8 cellular contexts compared by ENCODE assay signal in the genomic region with DNA sequence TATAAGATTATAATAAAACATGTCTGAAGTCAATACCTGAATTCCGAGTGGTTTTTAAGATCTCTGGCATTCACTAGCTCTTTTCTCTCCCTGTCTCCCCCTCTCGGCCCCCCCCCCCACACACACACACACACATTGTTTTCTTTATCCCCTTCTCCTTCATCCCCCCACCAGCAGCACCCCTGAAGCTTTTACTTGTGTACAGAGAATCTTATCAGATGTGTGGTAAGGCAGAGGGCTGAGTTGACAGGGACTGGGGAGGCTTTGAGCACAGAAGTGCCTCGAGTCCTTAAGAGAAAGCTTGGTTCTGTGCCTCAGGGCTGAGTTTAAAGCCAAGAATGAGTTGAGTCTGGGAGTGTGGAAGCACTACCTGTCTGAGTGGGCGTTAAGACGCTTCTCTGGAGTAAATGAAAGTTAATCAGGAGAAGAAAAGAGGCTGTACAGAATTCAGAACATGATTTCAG. TPM values are rescaled to one million over a fixed set of nuclear protein-coding genes. Genes with fewer than 3 reads are reported as not detected.
A peak's percentile ranks its signal among the peaks of the same experiment; 100 is the strongest.
DNase-seq lines count a peak whose midpoint lies in the region; ATAC-seq lines count a peak whose summit lies in the region.

No MANE protein-coding gene starts in this region.

- ATAC-seq in sciatic nerve: no peak

- no peak overlapping the region for H3K27ac ChIP-seq in iPS DF 6.9 (ENCODE audit: low read length)
- H3K27ac ChIP-seq in skeletal muscle tissue (ENCODE audit: low read depth, low read length): peak overlapping the region; percentile 49

- H3K27ac Mint-ChIP-seq in activated naive CD4-positive, alpha-beta T cell treated with anti-CD3 and anti-CD28 coated beads, Interleukin-2, amount 10 ng/mL, durations not matched to agents 7 days and 5 days: peak overlapping the region; percentile 87

- H3K36me3 Mint-ChIP-seq in activated naive CD4-positive, alpha-beta T cell treated with anti-CD3 and anti-CD28 coated beads, Interleukin-2, amount 10 ng/mL, durations not matched to agents 7 days and 5 days: peaks cover 23% of the 10 kb centered on the region

- H3K36me3 ChIP-seq in iPS DF 6.9 (ENCODE audit: control insufficient read depth, insufficient read depth, low read length) (no peaks in the 10 kb centered on the region), skeletal muscle tissue (ENCODE audit: control insufficient read depth in 3 of 3, insufficient read depth in 3 of 3, low read length in 3 of 3) (peaks cover 0 to 2% (median 0%) of the 10 kb centered on the region in 3 donors)

- no peaks in the 10 kb centered on the region for H3K9me3 ChIP-seq in iPS DF 6.9 (ENCODE audit: control insufficient read depth, insufficient read depth, low read length)
- no peaks in the 10 kb centered on the region for H3K9me3 ChIP-seq in skeletal muscle tissue (ENCODE audit: control insufficient read depth in 3 of 3, low read length in 3 of 3)

- peaks cover 15% of the 10 kb centered on the region for H3K27me3 Mint-ChIP-seq in activated naive CD4-positive, alpha-beta T cell treated with anti-CD3 and anti-CD28 coated beads, Interleukin-2, amount 10 ng/mL, durations not matched to agents 7 days and 5 days

- intact Hi-C loops in sciatic nerve (cut with DNase I): loop anchor here (10.0 kb wide), 2 partner anchors 60 to 1580 kb away; no protein-coding TSS in a partner anchor

- CTCF ChIA-PET in activated naive CD4-positive, alpha-beta T cell treated with anti-CD3 and anti-CD28 coated beads, Interleukin-2, amount 10 ng/mL, durations not matched to agents 7 days and 5 days (lab: Charles Lee): interaction anchor here (0.9 to 1.3 kb wide), 3 partner anchors 1115 to 1256 kb away, joined by 3 to 4 read pairs (median 3); no protein-coding TSS in a partner anchor

- no peaks in the 10 kb centered on the region for H3K9me3 Mint-ChIP-seq in activated naive CD4-positive, alpha-beta T cell treated with anti-CD3 and anti-CD28 coated beads, Interleukin-2, amount 10 ng/mL, durations not matched to agents 7 days and 5 days

- H3K4me1 Mint-ChIP-seq in activated naive CD4-positive, alpha-beta T cell treated with anti-CD3 and anti-CD28 coated beads, Interleukin-2, amount 10 ng/mL, durations not matched to agents 7 days and 5 days: peaks cover 43% of the 10 kb centered on the region

- peak; percentile 52 for DNase-seq in NCI-H1436 (lab: John Stamatoyannopoulos, UW)
- no peak for DNase-seq in NCI-H1436 treated with DMSO at 0.1 percent for 48 hours (lab: John Stamatoyannopoulos, UW)
- DNase-seq in NCI-H2171 treated with DMSO at 0.1 percent for 48 hours (lab: John Stamatoyannopoulos, UW): peak; percentile 84
- DNase-seq in activated naive CD4-positive, alpha-beta T cell treated with anti-CD3 and anti-CD28 coated beads, Interleukin-2, amount 10 ng/mL, durations not matched to agents 7 days and 5 days: peak; percentile 50
- no peak for DNase-seq in iPS DF 6.9 (ENCODE audit: low read depth, low spot score)
- DNase-seq in sciatic nerve (ENCODE audit: low spot score): no peak
- no peak for DNase-seq in germinal center (ENCODE audit: low spot score)

- H3K4me3 ChIP-seq in iPS DF 6.9 (ENCODE audit: low read length): peak overlapping the region; percentile 56; the same call in 1 of the 2 replicates
- H3K4me3 ChIP-seq in skeletal muscle tissue (ENCODE audit: low read length in 3 of 3): peak overlapping the region; percentile 55 to 66 (median 65)

- H3K9ac ChIP-seq in skeletal muscle tissue (ENCODE audit: low read depth in 1 of 3, low read length in 3 of 3): peak overlapping the region in 2 of 3 donors; percentile 68 to 72

- whole genome bisulfite sequencing in iPS DF 6.9 (ENCODE audit: insufficient coverage, insufficient read length): no CpG with 5 or more reads among the region's 5 CpGs

- peak overlapping the region; percentile 98 for H3K4me3 Mint-ChIP-seq in activated naive CD4-positive, alpha-beta T cell treated with anti-CD3 and anti-CD28 coated beads, Interleukin-2, amount 10 ng/mL, durations not matched to agents 7 days and 5 days

- H3K4me1 ChIP-seq in iPS DF 6.9 (ENCODE audit: control insufficient read depth, insufficient read depth, low read length) (peaks cover 4% of the 10 kb centered on the region; the same call in 1 of the 2 replicates), skeletal muscle tissue (ENCODE audit: control insufficient read depth in 3 of 3, insufficient read depth in 3 of 3, low read length in 3 of 3) (peaks cover 20 to 37% (median 31%) of the 10 kb centered on the region in 3 donors)

- peaks cover 6% of the 10 kb centered on the region; the same call in 1 of the 2 replicates for H3K27me3 ChIP-seq in iPS DF 6.9 (ENCODE audit: control insufficient read depth, insufficient read depth, low read length)
- no peaks in the 10 kb centered on the region for H3K27me3 ChIP-seq in skeletal muscle tissue (ENCODE audit: control insufficient read depth in 3 of 3, insufficient read depth in 3 of 3, low read length in 3 of 3)

RNA-seq across cellular contexts. Expression of a gene that starts 2.6 kb away (rescaled TPM):
- total RNA-seq in skeletal muscle tissue: 35.0 TPM
- 95.8 TPM for total RNA-seq in sciatic nerve

Comparison
In these comparisons a context has a peak if more than half of its experiments do, and no peak if none do; other contexts are left out.
1. DNase-seq: peak in NCI-H1436 (single experiment), NCI-H2171 treated with DMSO at 0.1 percent for 48 hours (single experiment) and activated naive CD4-positive, alpha-beta T cell treated with anti-CD3 and anti-CD28 coated beads, Interleukin-2, amount 10 ng/mL, durations not matched to agents 7 days and 5 days (single experiment); none in NCI-H1436 treated with DMSO at 0.1 percent for 48 hours (single experiment), iPS DF 6.9 (single experiment), sciatic nerve (single experiment) and germinal center (single experiment).